ENCODE assay signal across 10 cellular contexts in genomic region chr15:69037977-69038376, GRCh38. TPM values are rescaled to one million over a fixed set of nuclear protein-coding genes. Genes with fewer than 3 reads are reported as not detected.
"Had no signal": no experiment of that assay in that cellular context is flagged by ENCODE, and none has a peak within 500 bp of the region (broad histone marks: within the 10 kb centered on the region; RNA-seq: fewer than 3 reads in every experiment).

No MANE protein-coding gene starts in this region.

- H3K4me1 ChIP-seq: HAP-1 had no signal

- H3K9me3 ChIP-seq: HAP-1 had no signal

- H3K27ac Mint-ChIP-seq: HFFc6 had no signal

- DNase-seq: GM23248, GOT3, H7, HFFc6, IMR-90 had no signal

- H3K36me3 ChIP-seq: HAP-1 had no signal

- H3K9me3 Mint-ChIP-seq: HFFc6 had no signal

- H3K4me3 Mint-ChIP-seq: HFFc6 had no signal

- ATAC-seq: HCT116, K562 had no signal

- H3K27ac ChIP-seq: GM23248 had no signal

- H3K4me3 ChIP-seq: GM23248, HAP-1, K562 had no signal

RNA-seq across cellular contexts. Expression of gene NOX5, which starts 23.5 kb away (rescaled TPM):
- total RNA-seq: H4, H7, HT-29, IMR-90, K562 had no signal
